8 cellular contexts compared by ENCODE assay signal in genomic region chrX:131812847-131813825, GRCh38.
DNase-seq lines count a peak whose midpoint lies in the region; ATAC-seq, FAIRE-seq and TF ChIP-seq lines count a peak whose summit lies in the region.

No MANE protein-coding gene starts in this region.

- no peaks in the 10 kb centered on the region for H3K9me3 ChIP-seq in IMR-90 (ENCODE audit: control insufficient read depth, insufficient read depth, low read length)
- no peaks in the 10 kb centered on the region for H3K9me3 ChIP-seq in endothelial cell of umbilical vein (replicated peaks; ENCODE audit: control insufficient read depth, insufficient read depth, low read length)

- H3K79me2 ChIP-seq in endothelial cell of umbilical vein (ENCODE audit: control insufficient read depth, insufficient read depth, low read length), result no peaks in the 10 kb centered on the region

- DNase-seq in DMS114 treated with DMSO at 0.1 percent for 48 hours (lab: John Stamatoyannopoulos, UW; ENCODE audit: unreplicated experiment) (peak; percentile 65), IMR-90 (peak; percentile 79), endothelial cell of umbilical vein (ENCODE audit: low read depth, low spot score) (peak; percentile 49), posterior cingulate gyrus (peak in 6 of 10 donors; percentile 25 to 95 (median 73)), urothelium cell line (ENCODE audit: low spot score) (peak; percentile 33), ACHN (no peak)
- DNase-seq in activated CD8-positive, alpha-beta T cell treated with anti-CD3 and anti-CD28 coated beads for 36 hours, result peak; percentile 70

- no peak overlapping the region for H2AK9ac ChIP-seq in IMR-90 (replicated peaks; ENCODE audit: low read depth, low read length, poor library complexity)

- peak; percentile 64 for TF ChIP-seq CTCF in IMR-90 (conservative IDR thresholded peaks at IDR 0.05; ENCODE audit: low read depth, low read length)
- peak; percentile 39 for TF ChIP-seq CTCF in activated CD8-positive, alpha-beta T cell treated with anti-CD3 and anti-CD28 coated beads for 36 hours (IDR thresholded peaks at IDR 0.05)
- TF ChIP-seq CTCF in endothelial cell of umbilical vein (IDR thresholded peaks at IDR 0.05; ENCODE audit: extremely low read depth in 1 of 2, insufficient read depth in 1 of 2, low read depth in 1 of 2, low read length in 2 of 2), result no peak

- H3K27me3 ChIP-seq in IMR-90 (ENCODE audit: control insufficient read depth, insufficient read depth, low read length) (no peaks in the 10 kb centered on the region), endothelial cell of umbilical vein (ENCODE audit: control insufficient read depth in 2 of 2, insufficient read depth in 2 of 2, low read length in 2 of 2) (no peaks in the 10 kb centered on the region)

- H3K27ac ChIP-seq in IMR-90 (ENCODE audit: insufficient read depth, low read length) (peak overlapping the region; percentile 50; the same call in 1 of the 2 replicates), endothelial cell of umbilical vein (ENCODE audit: insufficient read depth, low read depth, low read length) (no peak overlapping the region)

- CTCF ChIA-PET in IMR-90 (lab: Yijun Ruan, JAX) (no interaction called here), endothelial cell of umbilical vein (lab: Charles Lee) (no interaction called here)
- CTCF ChIA-PET in activated CD8-positive, alpha-beta T cell treated with anti-CD3 and anti-CD28 coated beads for 36 hours (lab: Charles Lee), result interaction anchor here (0.9 to 1.9 kb wide), 3 partner anchors 10 to 15 kb away, joined by 3 to 7 read pairs (median 6); no protein-coding TSS in a partner anchor

- H3K9me3 Mint-ChIP-seq in activated CD8-positive, alpha-beta T cell treated with anti-CD3 and anti-CD28 coated beads for 36 hours, result no peaks in the 10 kb centered on the region

- in situ Hi-C loops in IMR-90 (cut with MboI; ENCODE audit: low sequenced_read_pairs) (no loop called here), ACHN (cut with HindIII; ENCODE audit: low pct_ligation_motif_present, low pct_unique_long_range_greater_than_20kb, low sequenced_read_pairs) (no loop called here)

- 39% methylated on average over 5 of the region's 11 CpGs; no CpG with 5 or more reads in 1 of the 2 experiments for WGBS in IMR-90 (ENCODE audit: extremely low coverage in 2 of 2, insufficient read length in 1 of 2), 2 experiments

- dilution Hi-C loops in IMR-90 (cut with HindIII; ENCODE audit: low sequenced_read_pairs, unreplicated experiment), result no loop called here
- dilution Hi-C loops in endothelial cell of umbilical vein (cut with MboI; ENCODE audit: extremely low pct_ligation_motif_present, low sequenced_read_pairs), result no loop called here

- no peak overlapping the region for H3K14ac ChIP-seq in IMR-90 (replicated peaks; ENCODE audit: low read depth, low read length)

- no peak overlapping the region for H3K23ac ChIP-seq in IMR-90 (ENCODE audit: low read depth, low read length)

- peak overlapping the region; percentile 50 for H2BK5ac ChIP-seq in IMR-90 (ENCODE audit: low read depth, low read length, poor library complexity, severe bottlenecking)

- peaks cover 4% of the 10 kb centered on the region for H3K36me3 Mint-ChIP-seq in activated CD8-positive, alpha-beta T cell treated with anti-CD3 and anti-CD28 coated beads for 36 hours (ENCODE audit: low read depth)

- no peaks in the 10 kb centered on the region for H3K9me1 ChIP-seq in IMR-90 (ENCODE audit: insufficient read depth, low read length)
- H3K9me1 ChIP-seq in endothelial cell of umbilical vein (replicated peaks; ENCODE audit: control insufficient read depth, extremely low read depth, insufficient read depth, low read length), result no peaks in the 10 kb centered on the region

- FAIRE-seq in endothelial cell of umbilical vein (lab: Jason Lieb, UNC) (peak; percentile 61), urothelium cell line (lab: Jason Lieb, UNC) (no peak)

- no peak for TF ChIP-seq POLR2A in IMR-90 (IDR thresholded peaks at IDR 0.05; ENCODE audit: low read depth, low read length)
- TF ChIP-seq POLR2A in endothelial cell of umbilical vein (IDR thresholded peaks at IDR 0.05; ENCODE audit: low read depth, low read length), result no peak

- H3K56ac ChIP-seq in IMR-90 (ENCODE audit: extremely low read depth, insufficient read depth, low read length), result peak overlapping the region; percentile 36; the same call in 1 of the 2 replicates

- H2BK120ac ChIP-seq in IMR-90 (ENCODE audit: low read depth, low read length), result peak overlapping the region; percentile 56; the same call in 1 of the 2 replicates

- ATAC-seq in GM21367 (IDR thresholded peaks at IDR 0.05; ENCODE audit: unreplicated experiment) (peak; percentile 77), IMR-90 (ENCODE audit: low read depth) (peak; percentile 75)
- peak; percentile 90 for ATAC-seq in activated CD8-positive, alpha-beta T cell treated with anti-CD3 and anti-CD28 coated beads for 36 hours

- H2AFZ ChIP-seq in IMR-90 (replicated peaks; ENCODE audit: low read length, poor library complexity) (peak overlapping the region; percentile 78), endothelial cell of umbilical vein (ENCODE audit: low read depth, low read length) (no peak overlapping the region)

- no peaks in the 10 kb centered on the region for H3K79me1 ChIP-seq in IMR-90 (ENCODE audit: low read depth in 1 of 2, low read length in 2 of 2)

- H3K4me3 Mint-ChIP-seq in activated CD8-positive, alpha-beta T cell treated with anti-CD3 and anti-CD28 coated beads for 36 hours, result peak overlapping the region; percentile 69

- H2AK5ac ChIP-seq in IMR-90 (ENCODE audit: low read depth, low read length), result no peak overlapping the region

- no peaks in the 10 kb centered on the region for H3K27me3 Mint-ChIP-seq in activated CD8-positive, alpha-beta T cell treated with anti-CD3 and anti-CD28 coated beads for 36 hours

- no peaks in the 10 kb centered on the region for H3K36me3 ChIP-seq in IMR-90 (ENCODE audit: control insufficient read depth, insufficient read depth, low read length)
- H3K36me3 ChIP-seq in endothelial cell of umbilical vein (ENCODE audit: control insufficient read depth in 2 of 2, extremely low read depth in 1 of 2, insufficient read depth in 2 of 2, low read length in 2 of 2), result no peaks in the 10 kb centered on the region

- H3K4me1 Mint-ChIP-seq in activated CD8-positive, alpha-beta T cell treated with anti-CD3 and anti-CD28 coated beads for 36 hours (ENCODE audit: low read depth), result peaks cover 22% of the 10 kb centered on the region

- no peak overlapping the region for H3K4ac ChIP-seq in IMR-90 (ENCODE audit: low read depth, low read length)

- H3K18ac ChIP-seq in IMR-90 (ENCODE audit: low read depth, low read length), result peak overlapping the region; percentile 46; the same call in 1 of the 2 replicates

- H4K5ac ChIP-seq in IMR-90 (ENCODE audit: low read depth, low read length), result peak overlapping the region; percentile 39; the same call in 1 of the 2 replicates

- no peak overlapping the region for H2BK15ac ChIP-seq in IMR-90 (ENCODE audit: low read depth, low read length)

- BruUV-seq in IMR-90 (replicated peaks; lab: Mats Ljungman, UMichigan), result no TSS peak
- no TSS peak for BruUV-seq in endothelial cell of umbilical vein (replicated peaks; lab: Mats Ljungman, UMichigan)

- H3K4me1 ChIP-seq in IMR-90 (ENCODE audit: control insufficient read depth, insufficient read depth, low read length) (no peaks in the 10 kb centered on the region), endothelial cell of umbilical vein (ENCODE audit: control insufficient read depth, extremely low read depth, insufficient read depth, low read length) (no peaks in the 10 kb centered on the region)

- intact Hi-C loops in IMR-90 (cut with micrococcal nuclease) (loop anchor here (2.0 kb wide), 1 partner anchor 66 kb away; no protein-coding TSS in a partner anchor), endothelial cell of umbilical vein (cut with micrococcal nuclease) (no loop called here), posterior cingulate gyrus (cut with DNase I) (no loop called here)
- intact Hi-C loops in activated CD8-positive, alpha-beta T cell treated with anti-CD3 and anti-CD28 coated beads for 36 hours (cut with micrococcal nuclease), result no loop called here

- peak overlapping the region; percentile 27 for H4K91ac ChIP-seq in IMR-90 (ENCODE audit: insufficient read depth, low read depth, low read length)

- peak overlapping the region; percentile 73 for H3K4me3 ChIP-seq in IMR-90 (ENCODE audit: insufficient read depth, low read depth, low read length)
- peak overlapping the region in 1 of 3 experiments; percentile 9 for H3K4me3 ChIP-seq in endothelial cell of umbilical vein (replicated peaks in 1 of 3; ENCODE audit: insufficient read depth in 1 of 3, low read depth in 1 of 3, low read length in 3 of 3)

- TF ChIP-seq RAD21 in IMR-90 (IDR thresholded peaks at IDR 0.05; ENCODE audit: low read length), result peak; percentile 78

- no peaks in the 10 kb centered on the region for H4K20me1 ChIP-seq in IMR-90 (ENCODE audit: insufficient read depth, low read length)
- H4K20me1 ChIP-seq in endothelial cell of umbilical vein (replicated peaks; ENCODE audit: control insufficient read depth, extremely low read depth, insufficient read depth, low read length), result no peaks in the 10 kb centered on the region

- 0 out of 2 replicates have a peak overlapping the region, but pooled peaks have one; percentile 25 for H2BK20ac ChIP-seq in IMR-90 (ENCODE audit: low read depth, low read length)

- peak overlapping the region in 1 of 2 experiments; percentile 4; a peak in 1 of 4 replicates for H4K8ac ChIP-seq in IMR-90 (ENCODE audit: low read depth in 2 of 2, low read length in 2 of 2)

- peak overlapping the region; percentile 32 for H3K9ac ChIP-seq in IMR-90 (ENCODE audit: low read depth, low read length)
- no peak overlapping the region for H3K9ac ChIP-seq in endothelial cell of umbilical vein (replicated peaks; ENCODE audit: extremely low read depth, insufficient read depth, low read length)

- H3K27ac Mint-ChIP-seq in activated CD8-positive, alpha-beta T cell treated with anti-CD3 and anti-CD28 coated beads for 36 hours, result peak overlapping the region; percentile 91

- peak overlapping the region; percentile 83 for H3K4me2 ChIP-seq in IMR-90 (ENCODE audit: low read depth, low read length)
- no peak overlapping the region for H3K4me2 ChIP-seq in endothelial cell of umbilical vein (ENCODE audit: insufficient read depth, low read length)

- POLR2A ChIA-PET in IMR-90 (lab: Charles Lee; ENCODE audit: unreplicated experiment) (no interaction called here), endothelial cell of umbilical vein (lab: Charles Lee) (no interaction called here)
- POLR2A ChIA-PET in activated CD8-positive, alpha-beta T cell treated with anti-CD3 and anti-CD28 coated beads for 36 hours (lab: Charles Lee), result interaction anchor here (0.5 to 1.7 kb wide), 4 partner anchors 12 to 210 kb away, joined by 3 read pairs; no protein-coding TSS in a partner anchor

TF ChIP-seq in IMR-90, 13 proteins besides CTCF, POLR2A, EP300 and RAD21 (continues in another document):
- no peak for TF ChIP-seq MXI1 (IDR thresholded peaks at IDR 0.05; ENCODE audit: borderline replicate concordance, low read depth, low read length)
- no peak for TF ChIP-seq RCOR1 (IDR thresholded peaks at IDR 0.05; ENCODE audit: insufficient replicate concordance, low read length)

TF ChIP-seq in endothelial cell of umbilical vein, 7 proteins besides CTCF, POLR2A, EP300 and RAD21:
- TF ChIP-seq FOS (IDR thresholded peaks at IDR 0.05; ENCODE audit: borderline replicate concordance, insufficient read depth, low read length), result no peak

Comparison
In these comparisons a context has a peak if more than half of its experiments do, and no peak if none do; other contexts are left out.
1. CTCF ChIP-seq: peak in IMR-90 (single experiment) and activated CD8-positive, alpha-beta T cell treated with anti-CD3 and anti-CD28 coated beads for 36 hours (single experiment); none in endothelial cell of umbilical vein (0 of 2).
2. Peak in every context shown above with its lines, with median percentiles within 50 percentile points of each other: ATAC-seq.